ENCODE assay signal across 18 cellular contexts in genomic region chr2:74531666-74532065, GRCh38. TPM values are rescaled to one million over a fixed set of nuclear protein-coding genes. Genes with fewer than 3 reads are reported as not detected.
A peak's percentile ranks its signal among the peaks of the same experiment; 100 is the strongest.
DNase-seq lines count a peak whose midpoint lies in the region; ATAC-seq, FAIRE-seq and TF ChIP-seq lines count a peak whose summit lies in the region.
"Had no signal": no experiment of that assay in that cellular context is flagged by ENCODE, and none has a peak within 500 bp of the region (broad histone marks: within the 10 kb centered on the region; RNA-seq: fewer than 3 reads in every experiment).

No MANE protein-coding gene starts in this region.

- no peaks in the 10 kb centered on the region for H3K9me3 Mint-ChIP-seq in activated T-cell treated with anti-CD3 and anti-CD28 coated beads, Interleukin-2, amount 50 U/mL, for 24 hours
- no peaks in the 10 kb centered on the region for H3K9me3 Mint-ChIP-seq in progenitor cell of endocrine pancreas (ENCODE audit: low read depth)

- POLR2A ChIA-PET in GM12878 (lab: Charles Lee), result interaction anchor here (0.5 to 5.4 kb wide), 18 partner anchors 7 to 354 kb away, joined by 3 to 66 read pairs (median 6); partner anchors contain the start of genes CCDC142, INO80B, MOB1A and PCGF1

- peaks cover 13% of the 10 kb centered on the region; the same call in 1 of the 2 replicates for H4K20me1 ChIP-seq in Karpas-422 (ENCODE audit: insufficient read depth, low read depth, low read length)
- H4K20me1 ChIP-seq in GM12878 (ENCODE audit: control insufficient read depth, insufficient read depth), result no peaks in the 10 kb centered on the region

- in situ Hi-C loops in GM12878 (cut with MboI), result no loop called here

- no peak for ATAC-seq in GM12878
- ATAC-seq in GM21786 (IDR thresholded peaks at IDR 0.05; ENCODE audit: unreplicated experiment), result no peak
- ATAC-seq: gastrocnemius medialis had no signal

- no peaks in the 10 kb centered on the region for H3K9me3 ChIP-seq in Karpas-422 (ENCODE audit: low read length)
- no peaks in the 10 kb centered on the region for H3K9me3 ChIP-seq in GM12878 (replicated peaks; ENCODE audit: control insufficient read depth, insufficient read depth, low read length)
- no peaks in the 10 kb centered on the region for H3K9me3 ChIP-seq in esophagus squamous epithelium
- H3K9me3 ChIP-seq: gastrocnemius medialis, vagina had no signal

- peak overlapping the region; percentile 91; the same call in 1 of the 2 replicates for H3K4me3 ChIP-seq in Karpas-422 (ENCODE audit: low read length)
- peak overlapping the region; percentile 94 for H3K4me3 ChIP-seq in GM12878
- H3K4me3 ChIP-seq in esophagus squamous epithelium, result no peak overlapping the region

- H3K4me1 Mint-ChIP-seq in activated T-cell treated with anti-CD3 and anti-CD28 coated beads, Interleukin-2, amount 50 U/mL, for 24 hours (ENCODE audit: low read depth), result peaks cover 35% of the 10 kb centered on the region
- H3K4me1 Mint-ChIP-seq in progenitor cell of endocrine pancreas (ENCODE audit: low read depth), result peaks cover 17% of the 10 kb centered on the region

- SMC1A ChIA-PET in GM12878 (lab: Charles Lee; ENCODE audit: uncharacterized antibody, unreplicated experiment), result interaction anchor here (0.6 to 9.9 kb wide), 24 partner anchors 11 to 606 kb away, joined by 3 to 208 read pairs (median 8); partner anchors contain the start of genes CCDC142, INO80B, PCGF1 and TTC31

- no peaks in the 10 kb centered on the region for H3K27me3 Mint-ChIP-seq in activated T-cell treated with anti-CD3 and anti-CD28 coated beads, Interleukin-2, amount 50 U/mL, for 24 hours
- H3K27me3 Mint-ChIP-seq in progenitor cell of endocrine pancreas, result no peaks in the 10 kb centered on the region

- TF ChIP-seq CTCF in GM12878 (IDR thresholded peaks at IDR 0.05 in 2 of 3, conservative IDR thresholded peaks at IDR 0.05 in 1 of 3; ENCODE audit: control insufficient read depth in 2 of 3, extremely low read depth in 1 of 3, insufficient read depth in 1 of 3, low read depth in 3 of 3, low read length in 3 of 3) (no peak), progenitor cell of endocrine pancreas (IDR thresholded peaks at IDR 0.05; ENCODE audit: unreplicated experiment) (no peak), esophagus squamous epithelium (IDR thresholded peaks at IDR 0.05) (no peak)

- no peak for FAIRE-seq in GM12878 (lab: Jason Lieb, UNC)
- FAIRE-seq: kidney had no signal

- RAD21 ChIA-PET in GM12878 (lab: Charles Lee; ENCODE audit: unreplicated experiment), result interaction anchor here (0.9 to 7.5 kb wide), 17 partner anchors 13 to 282 kb away, joined by 3 to 158 read pairs (median 5); partner anchors contain the start of genes CCDC142, LOXL3, PCGF1 and TTC31

- H3K4me3 Mint-ChIP-seq in activated T-cell treated with anti-CD3 and anti-CD28 coated beads, Interleukin-2, amount 50 U/mL, for 24 hours, result peak overlapping the region; percentile 100
- H3K4me3 Mint-ChIP-seq in progenitor cell of endocrine pancreas (ENCODE audit: low read depth), result peak overlapping the region; percentile 98

- H3K4me1 ChIP-seq in Karpas-422 (ENCODE audit: low read length) (peaks cover 34% of the 10 kb centered on the region), GM12878 (ENCODE audit: control insufficient read depth, insufficient read depth, low read length) (peaks cover 28% of the 10 kb centered on the region), esophagus squamous epithelium (peaks cover 18 to 44% (median 28%) of the 10 kb centered on the region in 3 donors)

- H2AFZ ChIP-seq in Karpas-422 (ENCODE audit: low read length) (no peak overlapping the region), GM12878 (ENCODE audit: control insufficient read depth, low read depth, low read length) (no peak overlapping the region)

- no TSS peak for BruUV-seq in GM12878 (replicated peaks; lab: Mats Ljungman, UMichigan)

- WGBS in GM12878 (ENCODE audit: insufficient coverage, insufficient replicate concordance, low lambda C conversion rate, missing lambda C conversion rate), result 58% methylated on average over 7 of the region's 7 CpGs
- 52 to 84% methylated on average over 6 of the region's 7 CpGs for WGBS in esophagus squamous epithelium, 2 donors

- CTCF ChIA-PET in GM12878 (lab: Yijun Ruan, JAX), result interaction anchor here (0.9 to 10.4 kb wide), 26 partner anchors 14 to 282 kb away, joined by 3 to 226 read pairs (median 5); partner anchors contain the start of genes CCDC142, MOGS, MRPL53 and PCGF1

- H3K9ac ChIP-seq in Karpas-422 (ENCODE audit: low read length), result peak overlapping the region; percentile 94
- H3K9ac ChIP-seq in GM12878 (ENCODE audit: control insufficient read depth, insufficient read depth, low read length), result peak overlapping the region; percentile 92

- peak overlapping the region; percentile 99 for H3K27ac Mint-ChIP-seq in activated T-cell treated with anti-CD3 and anti-CD28 coated beads, Interleukin-2, amount 50 U/mL, for 24 hours
- no peak overlapping the region for H3K27ac Mint-ChIP-seq in progenitor cell of endocrine pancreas

- TF ChIP-seq RAD21 in GM12878 (IDR thresholded peaks at IDR 0.05; ENCODE audit: insufficient read depth, low read depth, low read length), result no peak

- TF ChIP-seq POLR2A in GM12878 (IDR thresholded peaks at IDR 0.05; ENCODE audit: low read depth, low read length) (no peak; the same call in 1 of the 2 replicates), esophagus squamous epithelium (IDR thresholded peaks at IDR 0.05) (no peak)

- H3K4me2 ChIP-seq in Karpas-422 (ENCODE audit: low read depth, low read length, poor library complexity, severe bottlenecking) (peak overlapping the region; percentile 91), GM12878 (ENCODE audit: control insufficient read depth, insufficient read depth) (peak overlapping the region; percentile 95)

- H3K79me2 ChIP-seq in Karpas-422 (ENCODE audit: low read length) (peaks cover 31% of the 10 kb centered on the region), GM12878 (ENCODE audit: control insufficient read depth, insufficient read depth, low read length) (peaks cover 50% of the 10 kb centered on the region)

- no peak for DNase-seq in activated T-cell treated with anti-CD3 and anti-CD28 coated beads, Interleukin-2, amount 50 U/mL, for 24 hours
- DNase-seq in activated T-cell treated with anti-CD3 and anti-CD28 coated beads, Interleukin-2, amount 50 U/mL, for 1 hour, result no peak
- no peak for DNase-seq in Karpas-422
- no peak for DNase-seq in GM12878 (ENCODE audit: low read depth, low spot score)
- no peak for DNase-seq in progenitor cell of endocrine pancreas (ENCODE audit: low spot score, unreplicated experiment)
- DNase-seq in T-helper 9 cell, result no peak
- DNase-seq in esophagus squamous epithelium (lab: John Stamatoyannopoulos, UW), result no peak
- DNase-seq: amygdala; effector CD4-positive, alpha-beta T cell; gastrocnemius medialis; KG1; kidney; NCI-H2029 treated with DMSO at 0.1 percent for 48 hours; stimulated activated CD4-positive, alpha-beta T cell treated with anti-CD3 and anti-CD28 coated beads, Interleukin-12 subunit alpha, Interleukin-12 subunit beta, amount 100 ng/mL, for 4 hours had no signal

- no peaks in the 10 kb centered on the region for H3K9me2 ChIP-seq in Karpas-422 (replicated peaks; ENCODE audit: insufficient read depth, low read length)

- H3K36me3 ChIP-seq in Karpas-422 (ENCODE audit: insufficient read depth, low read length), result peaks cover 17% of the 10 kb centered on the region
- peaks cover 12 to 35% of the 10 kb centered on the region in 2 experiments for H3K36me3 ChIP-seq in GM12878 (ENCODE audit: control insufficient read depth in 2 of 2, insufficient read depth in 2 of 2, low read length in 1 of 2)
- H3K36me3 ChIP-seq in esophagus squamous epithelium, result peaks cover 2 to 34% (median 19%) of the 10 kb centered on the region in 3 donors

- H3K27ac ChIP-seq in Karpas-422 (ENCODE audit: low read length) (no peak overlapping the region), GM12878 (ENCODE audit: control insufficient read depth, insufficient read depth) (peak overlapping the region; percentile 96), esophagus squamous epithelium (no peak overlapping the region)
- H3K27ac ChIP-seq: gastrocnemius medialis, SK-N-MC, vagina had no signal

- TF ChIP-seq EP300 in GM12878 (IDR thresholded peaks at IDR 0.05; ENCODE audit: borderline replicate concordance in 1 of 2, control insufficient read depth in 1 of 2, low read depth in 2 of 2, low read length in 2 of 2), result no peak

- intact Hi-C loops in GM12878 (cut with micrococcal nuclease; ENCODE audit: unreplicated experiment) (loop anchor here (1.0 kb wide), 1 partner anchor 48 kb away; the partner anchor contains the start of gene TTC31), esophagus squamous epithelium (cut with DNase I) (no loop called here)

- H3K27me3 ChIP-seq in Karpas-422 (ENCODE audit: low read length) (no peaks in the 10 kb centered on the region), GM12878 (replicated peaks in 1 of 2; ENCODE audit: control insufficient read depth in 2 of 2, insufficient read depth in 2 of 2, low read length in 1 of 2) (no peaks in the 10 kb centered on the region), esophagus squamous epithelium (no peaks in the 10 kb centered on the region)
- H3K27me3 ChIP-seq: gastrocnemius medialis, vagina had no signal

- H3K36me3 Mint-ChIP-seq in activated T-cell treated with anti-CD3 and anti-CD28 coated beads, Interleukin-2, amount 50 U/mL, for 24 hours (ENCODE audit: low read depth), result peaks cover 65% of the 10 kb centered on the region
- H3K36me3 Mint-ChIP-seq in progenitor cell of endocrine pancreas (ENCODE audit: insufficient read depth), result peaks cover 6% of the 10 kb centered on the region

RNA-seq across cellular contexts. Expression of gene HTRA2, which starts 1.9 kb away (rescaled TPM):
- 36.8 and 72.1 TPM in 2 replicates for total RNA-seq in Karpas-422 (2014; rRNA removed; shearing (Covaris generic); ENCODE audit: low replicate concordance)
- total RNA-seq in GM12878 (2013; cell fraction: nucleolus; rRNA removed), result 41.0 and 54.6 TPM in 2 replicates
- total RNA-seq in GM12878 (2014; rRNA removed), result 73.9 and 77.4 TPM in 2 replicates
- 48.7 and 51.8 TPM in 2 replicates for total RNA-seq in GM12878 (2014; rRNA removed; fragmentation: Illumina TruSeq; extraction: Trizol)
- total RNA-seq in GM12878 (2021), result 62.2 and 64.5 TPM in 2 replicates
- 24.0 TPM for polyA plus RNA-seq in GM12878 (2011; ENCODE audit: low read depth)
- polyA plus RNA-seq in GM12878 (2011; rRNA removed), result 34.3 and 46.9 TPM in 2 replicates
- polyA plus RNA-seq in GM12878 (2011; cell fraction: cytosol; rRNA removed), result 68.5 and 72.9 TPM in 2 replicates
- 110 and 113 TPM in 2 replicates for polyA plus RNA-seq in GM12878 (2011; cell fraction: nucleus; rRNA removed)
- 41.1 and 51.2 TPM in 2 replicates for polyA plus RNA-seq in GM12878 (2012)
- 39.7 and 45.1 TPM in 2 replicates for polyA plus RNA-seq in GM12878 (2014; fragmentation: Illumina TruSeq; extraction: Trizol)
- 10 to 100 TPM; 42.3 to 46.4 TPM for polyA plus RNA-seq in GM12878 (2014; fragmentation: Nextera tagmentation; extraction: Ambion mirVana)
- 68.3 and 70.5 TPM in 2 replicates for polyA plus RNA-seq in GM12878 (2014; rRNA removed)
- polyA plus RNA-seq in GM12878 (2016; fragmentation: Nextera tagmentation; extraction: Ambion mirVana), result 10 to 100 TPM; 60.6 to 61.4 TPM
- 47.2 and 71.4 TPM in 2 replicates for polyA minus RNA-seq in GM12878 (2011; rRNA and poly(A)+ RNA removed)
- polyA minus RNA-seq in GM12878 (2011; cell fraction: cytosol; rRNA and poly(A)+ RNA removed), result 13.1 and 14.5 TPM in 2 replicates
- polyA minus RNA-seq in GM12878 (2011; cell fraction: nucleus; rRNA and poly(A)+ RNA removed), result 44.7 and 56.4 TPM in 2 replicates
- total RNA-seq in progenitor cell of endocrine pancreas, result 35.9 and 41.9 TPM in 2 replicates
- 10 to 100 TPM; 16.9 to 25.8 (median 22.0) TPM for total RNA-seq in esophagus squamous epithelium

RNA-seq across cellular contexts. Expression of gene AUP1, which starts 2.2 kb away (rescaled TPM):
- 216 and 273 TPM in 2 replicates for total RNA-seq in Karpas-422 (2014; rRNA removed; shearing (Covaris generic); ENCODE audit: low replicate concordance)
- total RNA-seq in GM12878 (2013; cell fraction: nucleolus; rRNA removed), result 142 and 147 TPM in 2 replicates
- total RNA-seq in GM12878 (2014; rRNA removed) (151 and 152 TPM in 2 replicates), GM12878 (2014; rRNA removed; fragmentation: Illumina TruSeq; extraction: Trizol) (104 and 107 TPM in 2 replicates), GM12878 (2021) (127 and 128 TPM in 2 replicates), progenitor cell of endocrine pancreas (110 and 115 TPM in 2 replicates), esophagus squamous epithelium (100 to 1,000 TPM in 2 of 4 donors, 10 to 100 TPM in 2; 79.9 to 142 (median 105) TPM)
- polyA plus RNA-seq in GM12878 (2011; ENCODE audit: low read depth), result 55.2 TPM
- polyA plus RNA-seq in GM12878 (2011; rRNA removed) (71.4 and 106 TPM in 2 replicates), GM12878 (2014; fragmentation: Illumina TruSeq; extraction: Trizol) (137 and 147 TPM in 2 replicates), GM12878 (2014; fragmentation: Nextera tagmentation; extraction: Ambion mirVana) (10 to 100 TPM; 39.1 to 56.5 TPM), GM12878 (2014; rRNA removed) (212 and 215 TPM in 2 replicates), GM12878 (2016; fragmentation: Nextera tagmentation; extraction: Ambion mirVana) (100 to 1,000 TPM; 187 to 204 TPM)
- 160 and 189 TPM in 2 replicates for polyA plus RNA-seq in GM12878 (2011; cell fraction: cytosol; rRNA removed)
- 745 and 873 TPM in 2 replicates for polyA plus RNA-seq in GM12878 (2011; cell fraction: nucleus; rRNA removed)
- polyA plus RNA-seq in GM12878 (2012), result 109 and 110 TPM in 2 replicates
- 80.1 and 134 TPM in 2 replicates for polyA minus RNA-seq in GM12878 (2011; rRNA and poly(A)+ RNA removed)
- 40.2 and 55.4 TPM in 2 replicates for polyA minus RNA-seq in GM12878 (2011; cell fraction: cytosol; rRNA and poly(A)+ RNA removed)
- 167 and 238 TPM in 2 replicates for polyA minus RNA-seq in GM12878 (2011; cell fraction: nucleus; rRNA and poly(A)+ RNA removed)

RNA-seq across cellular contexts. Expression of gene DQX1, which starts 5.6 kb away (rescaled TPM):
- total RNA-seq in Karpas-422 (2014; rRNA removed; shearing (Covaris generic); ENCODE audit: low replicate concordance), result 1.4 and 22.6 TPM in 2 replicates
- total RNA-seq in GM12878 (2013; cell fraction: nucleolus; rRNA removed), result 1.8 and 2.2 TPM in 2 replicates
- total RNA-seq in GM12878 (2014; rRNA removed), result 0.34 and 1.2 TPM in 2 replicates
- 0.67 and 0.78 TPM in 2 replicates for total RNA-seq in GM12878 (2014; rRNA removed; fragmentation: Illumina TruSeq; extraction: Trizol)
- 0.85 and 0.98 TPM in 2 replicates for total RNA-seq in GM12878 (2021)
- polyA plus RNA-seq in GM12878 (2011; ENCODE audit: low read depth), result 1.1 TPM
- polyA plus RNA-seq in GM12878 (2011; rRNA removed), result 0.46 and 0.87 TPM in 2 replicates
- 0.60 and 0.79 TPM in 2 replicates for polyA plus RNA-seq in GM12878 (2011; cell fraction: cytosol; rRNA removed)
- 7.3 and 10.0 TPM in 2 replicates for polyA plus RNA-seq in GM12878 (2011; cell fraction: nucleus; rRNA removed)
- 1.2 TPM in 2 replicates for polyA plus RNA-seq in GM12878 (2012)
- polyA plus RNA-seq in GM12878 (2014; fragmentation: Illumina TruSeq; extraction: Trizol), result 0.96 and 1.7 TPM in 2 replicates
- polyA plus RNA-seq in GM12878 (2014; fragmentation: Nextera tagmentation; extraction: Ambion mirVana), result under 1 TPM; 0.63 to 0.73 TPM
- polyA plus RNA-seq in GM12878 (2014; rRNA removed), result 1.5 and 1.6 TPM in 2 replicates
- 1 to 10 TPM; 1.1 to 2.1 TPM for polyA plus RNA-seq in GM12878 (2016; fragmentation: Nextera tagmentation; extraction: Ambion mirVana)
- polyA minus RNA-seq in GM12878 (2011; rRNA and poly(A)+ RNA removed), result 0.46 and 1.0 TPM in 2 replicates
- polyA minus RNA-seq in GM12878 (2011; cell fraction: cytosol; rRNA and poly(A)+ RNA removed), result not detected in 2 replicates
- 1.9 and 2.1 TPM in 2 replicates for polyA minus RNA-seq in GM12878 (2011; cell fraction: nucleus; rRNA and poly(A)+ RNA removed)
- total RNA-seq in progenitor cell of endocrine pancreas, result 1.5 and 1.7 TPM in 2 replicates
- total RNA-seq in esophagus squamous epithelium, result 10 to 100 TPM in 1 of 4 donors, 1 to 10 TPM in 3; 3.8 to 13.3 (median 5.7) TPM
- total RNA-seq: kidney, myocyte had no signal

RNA-seq across cellular contexts. Expression of gene TLX2, which starts 17.4 kb away (rescaled TPM):
- total RNA-seq in Karpas-422 (2014; rRNA removed; shearing (Covaris generic); ENCODE audit: low replicate concordance), result 0.25 and 2.5 TPM in 2 replicates
- total RNA-seq in GM12878 (2013; cell fraction: nucleolus; rRNA removed), result not detected in 2 replicates
- 3.2 and 3.7 TPM in 2 replicates for total RNA-seq in GM12878 (2014; rRNA removed)
- 1.3 and 1.4 TPM in 2 replicates for total RNA-seq in GM12878 (2014; rRNA removed; fragmentation: Illumina TruSeq; extraction: Trizol)
- 5.3 and 5.5 TPM in 2 replicates for total RNA-seq in GM12878 (2021)
- not detected for polyA plus RNA-seq in GM12878 (2011; ENCODE audit: low read depth)
- not detected in 2 replicates for polyA plus RNA-seq in GM12878 (2011; rRNA removed)
- not detected in 2 replicates for polyA plus RNA-seq in GM12878 (2011; cell fraction: cytosol; rRNA removed)
- polyA plus RNA-seq in GM12878 (2011; cell fraction: nucleus; rRNA removed), result not detected in 2 replicates
- polyA plus RNA-seq in GM12878 (2012), result 0.17 and 0.42 TPM in 2 replicates
- 0.11 and 0.90 TPM in 2 replicates for polyA plus RNA-seq in GM12878 (2014; fragmentation: Illumina TruSeq; extraction: Trizol)
- under 1 TPM; 0.06 to 0.13 TPM for polyA plus RNA-seq in GM12878 (2014; fragmentation: Nextera tagmentation; extraction: Ambion mirVana)
- polyA plus RNA-seq in GM12878 (2014; rRNA removed), result 4.4 and 5.7 TPM in 2 replicates
- 1 to 10 TPM; 3.6 to 3.8 TPM for polyA plus RNA-seq in GM12878 (2016; fragmentation: Nextera tagmentation; extraction: Ambion mirVana)
- polyA minus RNA-seq in GM12878 (2011; rRNA and poly(A)+ RNA removed), result not detected in 2 replicates
- polyA minus RNA-seq in GM12878 (2011; cell fraction: cytosol; rRNA and poly(A)+ RNA removed), result not detected in 2 replicates
- not detected in 2 replicates for polyA minus RNA-seq in GM12878 (2011; cell fraction: nucleus; rRNA and poly(A)+ RNA removed)
- 0.33 TPM in 1 of 2 replicates, not detected in the other for total RNA-seq in progenitor cell of endocrine pancreas
- total RNA-seq in esophagus squamous epithelium, result not detected
- total RNA-seq: gastrocnemius medialis, kidney had no signal

RNA-seq across cellular contexts. Expression of gene LOXL3, which starts 22.1 kb away (rescaled TPM):
- 0.15 and 1.3 TPM in 2 replicates for total RNA-seq in Karpas-422 (2014; rRNA removed; shearing (Covaris generic); ENCODE audit: low replicate concordance)
- 28.1 and 32.7 TPM in 2 replicates for total RNA-seq in GM12878 (2013; cell fraction: nucleolus; rRNA removed)
- total RNA-seq in GM12878 (2014; rRNA removed) (19.4 and 22.2 TPM in 2 replicates), GM12878 (2014; rRNA removed; fragmentation: Illumina TruSeq; extraction: Trizol) (11.9 TPM in 2 replicates), GM12878 (2021) (25.1 and 29.0 TPM in 2 replicates), progenitor cell of endocrine pancreas (23.4 and 24.2 TPM in 2 replicates), esophagus squamous epithelium (1 to 10 TPM in 2 of 4 donors, under 1 TPM in 1, not detected in 1; 0.48 to 4.3 (median 3.2) TPM)
- polyA plus RNA-seq in GM12878 (2011; ENCODE audit: low read depth), result 6.5 TPM
- polyA plus RNA-seq in GM12878 (2011; rRNA removed) (37.6 and 40.9 TPM in 2 replicates), GM12878 (2014; fragmentation: Illumina TruSeq; extraction: Trizol) (16.2 and 16.6 TPM in 2 replicates), GM12878 (2014; fragmentation: Nextera tagmentation; extraction: Ambion mirVana) (1 to 10 TPM; 6.2 to 6.7 TPM), GM12878 (2014; rRNA removed) (32.8 and 33.3 TPM in 2 replicates), GM12878 (2016; fragmentation: Nextera tagmentation; extraction: Ambion mirVana) (10 to 100 TPM; 27.3 to 31.2 TPM)
- polyA plus RNA-seq in GM12878 (2011; cell fraction: cytosol; rRNA removed), result 50.1 and 55.1 TPM in 2 replicates
- 99.3 and 126 TPM in 2 replicates for polyA plus RNA-seq in GM12878 (2011; cell fraction: nucleus; rRNA removed)
- 13.4 and 15.8 TPM in 2 replicates for polyA plus RNA-seq in GM12878 (2012)
- polyA minus RNA-seq in GM12878 (2011; rRNA and poly(A)+ RNA removed), result 35.9 and 53.6 TPM in 2 replicates
- 12.8 and 14.6 TPM in 2 replicates for polyA minus RNA-seq in GM12878 (2011; cell fraction: cytosol; rRNA and poly(A)+ RNA removed)
- 21.5 and 28.7 TPM in 2 replicates for polyA minus RNA-seq in GM12878 (2011; cell fraction: nucleus; rRNA and poly(A)+ RNA removed)

Comparison
In these comparisons a context has a peak if more than half of its experiments do, and no peak if none do; other contexts are left out.
1. H3K4me3 ChIP-seq: peak in Karpas-422 (single experiment) and GM12878 (single experiment); none in esophagus squamous epithelium (0 of 4).